ENCODE assay signal across 8 cellular contexts in genomic region chr6:81752969-81753708, GRCh38. TPM values are rescaled to one million over a fixed set of nuclear protein-coding genes. Genes with fewer than 3 reads are reported as not detected.
DNase-seq lines count a peak whose midpoint lies in the region; ATAC-seq and TF ChIP-seq lines count a peak whose summit lies in the region.

No MANE protein-coding gene starts in this region.

- TF ChIP-seq POLR2A in transverse colon (IDR thresholded peaks at IDR 0.05): peak; percentile 79

- H3K9me3 ChIP-seq in heart right ventricle (no peaks in the 10 kb centered on the region), transverse colon (no peaks in the 10 kb centered on the region)

- H3K4me1 ChIP-seq in heart right ventricle: peaks cover 0 to 41% (median 12%) of the 10 kb centered on the region in 9 donors
- peaks cover 0 to 30% (median 14%) of the 10 kb centered on the region in 4 donors for H3K4me1 ChIP-seq in transverse colon

- TF ChIP-seq CTCF in heart right ventricle (IDR thresholded peaks at IDR 0.05): peak in 1 of 9 donors; percentile 39
- TF ChIP-seq CTCF in transverse colon (IDR thresholded peaks at IDR 0.05): no peak

- TF ChIP-seq EP300 in transverse colon (IDR thresholded peaks at IDR 0.05; ENCODE audit: low read depth): no peak

- no peaks in the 10 kb centered on the region for H3K9me3 Mint-ChIP-seq in T-helper 1 cell treated with Interleukin-12 subunit alpha and Interleukin-12 subunit beta and Interleukin-4 antibody, amounts not matched to agents 30 μg/mL and 1 μg/mL, for 36 hours

- H3K4me3 ChIP-seq in heart right ventricle (peak overlapping the region; percentile 73 to 96 (median 82)), transverse colon (peak overlapping the region; percentile 34 to 94 (median 74))

- H3K4me1 Mint-ChIP-seq in T-helper 1 cell treated with Interleukin-12 subunit alpha and Interleukin-12 subunit beta and Interleukin-4 antibody, amounts not matched to agents 30 μg/mL and 1 μg/mL, for 36 hours (ENCODE audit: low read depth): peaks cover 11% of the 10 kb centered on the region

- H3K27me3 ChIP-seq in heart right ventricle (no peaks in the 10 kb centered on the region), transverse colon (no peaks in the 10 kb centered on the region)

- H3K27ac Mint-ChIP-seq in T-helper 1 cell treated with Interleukin-12 subunit alpha and Interleukin-12 subunit beta and Interleukin-4 antibody, amounts not matched to agents 30 μg/mL and 1 μg/mL, for 36 hours: peak overlapping the region; percentile 81

- peak; percentile 85 to 93 (median 87) for ATAC-seq in heart right ventricle

- peak; percentile 83 for DNase-seq in GDM1 (lab: John Stamatoyannopoulos, UW)
- peak; percentile 67 for DNase-seq in H4 (ENCODE audit: low spot score)
- DNase-seq in LoVo (ENCODE audit: low spot score): peak; percentile 91
- DNase-seq in amniotic stem cell (lab: John Stamatoyannopoulos, UW): peak; percentile 63
- DNase-seq in heart right ventricle: peak; percentile 93 to 97
- DNase-seq in pons (ENCODE audit: low spot score): peak; percentile 83
- peak; percentile 93 for DNase-seq in transverse colon

- 0 to 1% methylated on average over 62 of the region's 62 CpGs for WGBS in heart right ventricle, 2 donors
- WGBS in transverse colon (ENCODE audit: low coverage in 1 of 2), 2 donors: 9% methylated on average over 61 of the region's 62 CpGs; no CpG with 5 or more reads in 1 of the 2 donors

- H3K36me3 Mint-ChIP-seq in T-helper 1 cell treated with Interleukin-12 subunit alpha and Interleukin-12 subunit beta and Interleukin-4 antibody, amounts not matched to agents 30 μg/mL and 1 μg/mL, for 36 hours (ENCODE audit: low read depth): peaks cover 1% of the 10 kb centered on the region

- H3K27ac ChIP-seq in heart right ventricle (peak overlapping the region; percentile 87 to 99 (median 96)), transverse colon (peak overlapping the region; percentile 95 to 99 (median 98))

- H3K27me3 Mint-ChIP-seq in T-helper 1 cell treated with Interleukin-12 subunit alpha and Interleukin-12 subunit beta and Interleukin-4 antibody, amounts not matched to agents 30 μg/mL and 1 μg/mL, for 36 hours (ENCODE audit: low read depth): peaks cover 64% of the 10 kb centered on the region

- intact Hi-C loops in heart right ventricle (cut with DNase I): loop anchor here (2.0 to 10.0 kb wide), 26 partner anchors 79 to 1538 kb away; no protein-coding TSS in a partner anchor
- intact Hi-C loops in transverse colon (cut with DNase I; ENCODE audit: low total_unique reads): loop anchor here (5.0 to 10.0 kb wide), 4 partner anchors 1146 to 1648 kb away; partner anchors contain the start of gene BCKDHB

- H3K36me3 ChIP-seq in heart right ventricle: peaks cover 0 to 19% (median 0%) of the 10 kb centered on the region in 9 donors
- no peaks in the 10 kb centered on the region for H3K36me3 ChIP-seq in transverse colon

- in situ Hi-C loops in transverse colon (cut with MboI; ENCODE audit: low pct_ligation_motif_present in 1 of 4, low pct_unique_long_range_greater_than_20kb in 1 of 4, low sequenced_read_pairs in 3 of 4): loop anchor here in 1 of 4 donors (25.0 kb wide), 2 partner anchors 1141 to 1616 kb away; no protein-coding TSS in a partner anchor

- peak overlapping the region; percentile 91 for H3K4me3 Mint-ChIP-seq in T-helper 1 cell treated with Interleukin-12 subunit alpha and Interleukin-12 subunit beta and Interleukin-4 antibody, amounts not matched to agents 30 μg/mL and 1 μg/mL, for 36 hours

RNA-seq across cellular contexts. Expression of gene TENT5A, which starts 0.7 kb away (rescaled TPM):
- 16.4 and 19.3 TPM in 2 replicates for total RNA-seq in H4 (2014; rRNA removed; shearing (Covaris generic))
- 10 to 100 TPM; 37.0 to 72.1 (median 46.9) TPM for total RNA-seq in heart right ventricle
- polyA plus RNA-seq in heart right ventricle: 10 to 100 TPM; 17.3 to 21.9 TPM
- total RNA-seq in transverse colon: 10 to 100 TPM in 3 of 4 donors, 1 to 10 TPM in 1; 5.6 to 42.1 (median 34.2) TPM

Comparison
In these comparisons a context has a peak if more than half of its experiments do, and no peak if none do; other contexts are left out.
1. Peak in every context shown above with its lines: DNase-seq, ATAC-seq, H3K4me3 ChIP-seq and H3K27ac ChIP-seq.